8 cellular contexts compared by ENCODE assay signal in the genomic region with DNA sequence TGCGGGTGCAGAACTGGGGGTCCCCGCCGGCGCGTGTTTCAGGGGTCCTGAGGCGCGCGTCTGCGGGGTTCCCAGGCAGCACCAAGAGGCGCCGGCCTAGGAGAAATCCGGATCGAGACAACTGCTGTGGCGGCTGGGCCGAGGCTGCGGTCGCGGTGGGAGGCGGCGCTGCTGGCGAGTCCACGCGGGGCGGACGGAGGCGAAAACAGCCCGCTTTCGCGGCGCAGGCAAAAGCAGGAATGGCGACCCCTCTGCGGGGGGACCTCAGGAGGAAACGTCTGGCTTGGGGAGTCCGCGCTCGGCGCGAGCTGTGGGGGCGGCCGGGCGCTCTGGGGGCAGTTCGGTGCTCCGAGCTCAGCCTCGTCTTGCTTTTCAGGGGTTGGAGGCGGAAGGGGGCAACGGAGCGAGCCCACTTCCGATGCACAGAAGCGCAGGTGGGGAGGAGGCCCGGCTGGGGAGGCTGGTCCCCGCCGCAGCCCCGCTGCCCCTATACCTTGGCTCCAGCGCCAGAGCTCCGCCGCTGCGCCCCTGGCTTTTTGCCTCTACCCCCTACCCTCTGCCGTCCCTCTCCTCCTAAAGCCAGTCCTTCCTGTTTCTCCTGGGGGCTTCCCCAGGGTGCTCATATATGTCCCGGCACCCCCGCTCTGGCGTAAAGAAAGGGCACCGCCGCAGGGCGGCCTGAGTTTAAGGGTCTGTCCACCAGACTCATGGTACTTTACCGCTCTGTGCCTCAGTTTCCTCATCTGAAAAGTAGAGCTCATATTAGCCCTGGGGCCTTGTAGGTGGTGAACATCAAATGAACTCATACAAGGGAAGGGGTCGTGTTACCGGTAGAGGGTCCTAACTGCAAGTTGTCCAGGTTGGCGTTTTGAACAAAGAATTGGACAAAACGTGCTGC.
DNase-seq lines count a peak whose midpoint lies in the region; ATAC-seq and TF ChIP-seq lines count a peak whose summit lies in the region.

No MANE protein-coding gene starts in this region.

- no peaks in the 10 kb centered on the region for H3K9me3 Mint-ChIP-seq in CD8-positive, alpha-beta T cell
- H3K9me3 Mint-ChIP-seq in activated naive CD4-positive, alpha-beta T cell treated with anti-CD3 and anti-CD28 coated beads for 36 hours: peaks cover 2% of the 10 kb centered on the region

- TF ChIP-seq CTCF in CD8-positive, alpha-beta T cell (IDR thresholded peaks at IDR 0.05): no peak
- TF ChIP-seq CTCF in parathyroid adenoma (IDR thresholded peaks at IDR 0.05): no peak

- H3K4me1 ChIP-seq in CD8-positive, alpha-beta T cell (ENCODE audit: insufficient read depth, low read length): peaks cover 20% of the 10 kb centered on the region
- no peaks in the 10 kb centered on the region for H3K4me1 ChIP-seq in parathyroid adenoma

- H3K36me3 ChIP-seq in CD8-positive, alpha-beta T cell (ENCODE audit: insufficient read depth, low read length): no peaks in the 10 kb centered on the region
- H3K36me3 ChIP-seq in parathyroid adenoma (ENCODE audit: control insufficient read depth, insufficient read depth, low read length): no peaks in the 10 kb centered on the region

- peak overlapping the region; percentile 98 for H3K4me3 ChIP-seq in CD8-positive, alpha-beta T cell (ENCODE audit: low read depth, low read length)
- H3K4me3 ChIP-seq in parathyroid adenoma (ENCODE audit: low read depth, low read length): peak overlapping the region; percentile 57

- peaks cover 28% of the 10 kb centered on the region for H3K4me1 Mint-ChIP-seq in CD8-positive, alpha-beta T cell (ENCODE audit: low read depth)
- H3K4me1 Mint-ChIP-seq in activated naive CD4-positive, alpha-beta T cell treated with anti-CD3 and anti-CD28 coated beads for 36 hours (ENCODE audit: low read depth): peaks cover 24% of the 10 kb centered on the region

- H3K36me3 Mint-ChIP-seq in CD8-positive, alpha-beta T cell: peaks cover 6% of the 10 kb centered on the region
- no peaks in the 10 kb centered on the region for H3K36me3 Mint-ChIP-seq in activated naive CD4-positive, alpha-beta T cell treated with anti-CD3 and anti-CD28 coated beads for 36 hours (ENCODE audit: low read depth)

- ATAC-seq in CD8-positive, alpha-beta T cell: peak; percentile 41
- ATAC-seq in GM21367 (IDR thresholded peaks at IDR 0.05; ENCODE audit: unreplicated experiment) (peak; percentile 19), Right ventricle myocardium superior (ENCODE audit: poor library complexity) (peak; percentile 74), HG03025 (IDR thresholded peaks at IDR 0.05; ENCODE audit: low FRiP score, unreplicated experiment) (no peak)

- H3K9me3 ChIP-seq in CD8-positive, alpha-beta T cell (ENCODE audit: low read length): no peaks in the 10 kb centered on the region
- H3K9me3 ChIP-seq in parathyroid adenoma (ENCODE audit: control insufficient read depth, low read length): no peaks in the 10 kb centered on the region

- POLR2A ChIA-PET in CD8-positive, alpha-beta T cell (lab: Charles Lee): interaction anchor here (0.6 to 1.5 kb wide), 10 partner anchors 14 to 590 kb away, joined by 3 to 8 read pairs (median 4); a partner anchor contains a TSS

- no peaks in the 10 kb centered on the region for H3K79me2 ChIP-seq in parathyroid adenoma

- peak overlapping the region; percentile 69 for H2AFZ ChIP-seq in parathyroid adenoma

- H3K27me3 Mint-ChIP-seq in CD8-positive, alpha-beta T cell (ENCODE audit: low read depth): no peaks in the 10 kb centered on the region
- H3K27me3 Mint-ChIP-seq in activated naive CD4-positive, alpha-beta T cell treated with anti-CD3 and anti-CD28 coated beads for 36 hours (ENCODE audit: low read depth): no peaks in the 10 kb centered on the region

- no peak overlapping the region for H3K9ac ChIP-seq in parathyroid adenoma

- intact Hi-C loops in CD8-positive, alpha-beta T cell (cut with DNase I, micrococcal nuclease): loop anchor here (1.0 to 5.0 kb wide), 9 partner anchors 145 to 1285 kb away; a partner anchor contains a TSS
- intact Hi-C loops in activated naive CD4-positive, alpha-beta T cell treated with anti-CD3 and anti-CD28 coated beads for 36 hours (cut with micrococcal nuclease): loop anchor here (1.0 to 5.0 kb wide), 3 partner anchors 188 to 430 kb away; a partner anchor contains a TSS
- intact Hi-C loops in Right ventricle myocardium superior (cut with DNase I): no loop called here

- CTCF ChIA-PET in CD8-positive, alpha-beta T cell (lab: Charles Lee): interaction anchor here (1.8 kb wide), 1 partner anchor 22 kb away, joined by 8 read pairs; no protein-coding TSS in a partner anchor
- CTCF ChIA-PET in activated naive CD4-positive, alpha-beta T cell treated with anti-CD3 and anti-CD28 coated beads for 36 hours (lab: Charles Lee): interaction anchor here (0.7 to 1.0 kb wide), 2 partner anchors 14 to 22 kb away, joined by 3 to 4 read pairs; no protein-coding TSS in a partner anchor

- H3K27ac Mint-ChIP-seq in CD8-positive, alpha-beta T cell: peak overlapping the region; percentile 96
- peak overlapping the region; percentile 75 for H3K27ac Mint-ChIP-seq in activated naive CD4-positive, alpha-beta T cell treated with anti-CD3 and anti-CD28 coated beads for 36 hours

- DNase-seq in CD8-positive, alpha-beta T cell: peak in 6 of 7 experiments; percentile 21 to 79 (median 42)
- DNase-seq in NCI-H2227 treated with DMSO at 0.1 percent for 48 hours (lab: John Stamatoyannopoulos, UW): peak; percentile 24
- DNase-seq in activated naive CD4-positive, alpha-beta T cell treated with anti-CD3 and anti-CD28 coated beads for 36 hours: peak; percentile 55
- peak; percentile 63 for DNase-seq in Right ventricle myocardium superior
- DNase-seq in NCI-H82 treated with DMSO at 0.1 percent for 48 hours (lab: John Stamatoyannopoulos, UW; ENCODE audit: unreplicated experiment): no peak

- peak overlapping the region; percentile 94 for H3K4me3 Mint-ChIP-seq in CD8-positive, alpha-beta T cell
- H3K4me3 Mint-ChIP-seq in activated naive CD4-positive, alpha-beta T cell treated with anti-CD3 and anti-CD28 coated beads for 36 hours: peak overlapping the region; percentile 96

- H3K27ac ChIP-seq in CD8-positive, alpha-beta T cell (ENCODE audit: low read depth, low read length): peak overlapping the region; percentile 87
- no peak overlapping the region for H3K27ac ChIP-seq in parathyroid adenoma

- H3K4me2 ChIP-seq in parathyroid adenoma (ENCODE audit: low read length): peak overlapping the region; percentile 94

- H3K27me3 ChIP-seq in CD8-positive, alpha-beta T cell (ENCODE audit: insufficient read depth, low read length): no peaks in the 10 kb centered on the region
- H3K27me3 ChIP-seq in parathyroid adenoma (ENCODE audit: control insufficient read depth, insufficient read depth, low read length): no peaks in the 10 kb centered on the region
